Comparison of ENCODE assay signal across 32 cellular contexts in genomic region chr4:94689155-94689554, GRCh38.
"Had no signal": no experiment of that assay in that cellular context is flagged by ENCODE, and none has a peak within 500 bp of the region (broad histone marks: within the 10 kb centered on the region; RNA-seq: fewer than 3 reads in every experiment).

No MANE protein-coding gene starts in this region.

- H3K27me3 ChIP-seq: brain microvascular endothelial cell, esophagus muscularis mucosa, gastrocnemius medialis, heart left ventricle had no signal

- DNase-seq: activated CD4-positive, alpha-beta memory T cell treated with anti-CD3 and anti-CD28 coated beads for 36 hours; activated CD4-positive, alpha-beta T cell treated with anti-CD3 and anti-CD28 coated beads for 36 hours; activated CD4-positive, alpha-beta T cell treated with anti-CD3 and anti-CD28 coated beads, Interleukin-2, amount 10 ng/mL, durations not matched to agents 24 days and 14 days; activated CD4-positive, CD25-positive, alpha-beta regulatory T cell; activated CD4-positive, CD25-positive, alpha-beta regulatory T cell treated with anti-CD3 and anti-CD28 coated beads, Interleukin-2, amount 50 U/mL, for 72 hours; activated CD8-positive, alpha-beta memory T cell treated with anti-CD3 and anti-CD28 coated beads, Interleukin-2, amount 50 U/mL, for 48 hours; activated CD8-positive, alpha-beta T cell treated with anti-CD3 and anti-CD28 coated beads, Interleukin-2, amount 10 ng/mL, durations not matched to agents 7 days and 5 days; activated gamma-delta T cell; activated naive CD4-positive, alpha-beta T cell; activated naive CD4-positive, alpha-beta T cell treated with anti-CD3 and anti-CD28 coated beads, Interleukin-2, amount 10 ng/mL, durations not matched to agents 7 days and 5 days; activated naive CD8-positive, alpha-beta T cell treated with anti-CD3 and anti-CD28 coated beads, Interleukin-2, amount 10 ng/mL, durations not matched to agents 7 days and 5 days; activated T-cell treated with anti-CD3 and anti-CD28 coated beads for 4 hours; activated T-cell treated with anti-CD3 and anti-CD28 coated beads, Interleukin-2, amount 50 U/mL, for 24 hours; activated T-cell treated with anti-CD3 and anti-CD28 coated beads, Interleukin-2, amount 50 U/mL, for 72 hours; anterior cingulate cortex; brain microvascular endothelial cell; cortex of kidney; dermis blood vessel endothelial cell; effector CD4-positive, alpha-beta T cell; effector memory CD8-positive, alpha-beta T cell; erythroblast; foreskin keratinocyte; gastrocnemius medialis; glutamatergic neuron; heart left ventricle; T-helper 1 cell; T-helper 17 cell; T1000 had no signal

- H3K27ac ChIP-seq: brain microvascular endothelial cell, esophagus muscularis mucosa, foreskin keratinocyte, gastrocnemius medialis, heart left ventricle had no signal

- H3K36me3 ChIP-seq: brain microvascular endothelial cell, esophagus muscularis mucosa, gastrocnemius medialis, heart left ventricle had no signal

- H3K9me3 ChIP-seq: esophagus muscularis mucosa, gastrocnemius medialis, heart left ventricle had no signal

- H3K4me1 ChIP-seq: esophagus muscularis mucosa, foreskin keratinocyte, gastrocnemius medialis, heart left ventricle had no signal

- H3K4me3 ChIP-seq: esophagus muscularis mucosa, gastrocnemius medialis, heart left ventricle had no signal

- ATAC-seq: activated CD4-positive, alpha-beta T cell treated with anti-CD3 and anti-CD28 coated beads for 36 hours; activated CD8-positive, alpha-beta T cell treated with anti-CD3 and anti-CD28 coated beads, Interleukin-2, amount 10 ng/mL, durations not matched to agents 7 days and 5 days; activated naive CD4-positive, alpha-beta T cell treated with anti-CD3 and anti-CD28 coated beads, Interleukin-2, amount 50 U/mL, for 72 hours; activated T-cell treated with anti-CD3 and anti-CD28 coated beads, Interleukin-2, amount 50 U/mL, for 72 hours; effector memory CD8-positive, alpha-beta T cell; foreskin keratinocyte; gastrocnemius medialis; heart left ventricle; T-helper 17 cell had no signal

- FAIRE-seq: astrocyte, bronchial epithelial cell had no signal
